Comparison of ENCODE assay signal across 30 cellular contexts in the genomic region with DNA sequence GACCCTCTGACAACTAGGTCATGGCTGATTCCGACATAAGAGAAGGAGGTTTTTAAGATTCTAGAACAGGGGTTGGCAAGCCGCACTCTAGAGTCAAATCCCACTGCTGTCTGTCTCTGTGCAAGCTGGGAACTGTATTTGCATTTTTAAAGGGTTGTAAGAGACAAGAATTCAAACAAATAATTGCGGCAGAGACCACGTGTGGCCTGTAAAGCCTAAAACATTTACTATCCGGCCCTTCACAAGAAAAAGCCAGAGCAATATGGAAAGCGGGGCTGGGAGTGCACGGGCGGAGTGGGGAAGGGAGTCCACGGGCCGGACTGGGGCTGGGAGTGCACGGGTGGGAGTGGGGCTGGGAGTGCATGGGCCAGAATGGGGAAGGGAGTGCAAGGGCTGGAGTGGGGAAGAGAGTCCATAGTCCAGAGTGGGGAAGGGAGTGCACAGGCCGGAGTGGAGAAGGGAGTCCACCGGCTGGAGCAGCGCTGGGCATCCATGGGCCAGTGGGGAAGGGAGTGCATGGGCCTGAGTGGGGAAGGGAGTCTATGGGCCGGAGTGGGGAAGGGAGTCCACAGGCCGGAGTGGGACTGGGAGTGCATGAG. TPM values are rescaled to one million over a fixed set of nuclear protein-coding genes. Genes with fewer than 3 reads are reported as not detected.
DNase-seq lines count a peak whose midpoint lies in the region; ATAC-seq and TF ChIP-seq lines count a peak whose summit lies in the region.
"Had no signal": no experiment of that assay in that cellular context is flagged by ENCODE, and none has a peak within 500 bp of the region (broad histone marks: within the 10 kb centered on the region; RNA-seq: fewer than 3 reads in every experiment).

No MANE protein-coding gene starts in this region.

- DNase-seq in IMR-90 (peak; percentile 13), neural progenitor cell (ENCODE audit: low spot score) (no peak), upper lobe of left lung (peak in 1 of 2 donors; percentile 38), HPDE6-E6E7 (ENCODE audit: extremely low spot score) (no peak), GM19240 (ENCODE audit: insufficient read length, low spot score) (no peak)
- DNase-seq: ACHN; activated CD4-positive, alpha-beta memory T cell treated with anti-CD3 and anti-CD28 coated beads for 36 hours; GDM1; hypothalamus; immature natural killer cell; left ventricle myocardium superior; NCI-H1417 treated with DMSO at 0.1 percent for 48 hours; NCI-H345; NCI-H82; nephron progenitor cell; right lobe of liver; stimulated activated CD4-positive, alpha-beta T cell treated with anti-CD3 and anti-CD28 coated beads, Interleukin-12 subunit alpha, Interleukin-12 subunit beta, amount 100 ng/mL, for 4 hours; stimulated activated CD4-positive, alpha-beta T cell treated with anti-CD3 and anti-CD28 coated beads, Interleukin-4, amount 100 ng/mL, for 1 hour; testis had no signal

- H3K27ac ChIP-seq in IMR-90 (ENCODE audit: insufficient read depth, low read length) (no peak overlapping the region), neural progenitor cell (no peak overlapping the region), upper lobe of left lung (no peak overlapping the region)
- H3K27ac ChIP-seq: BLaER1, cardiac muscle cell, coronary artery, gastroesophageal sphincter, right lobe of liver had no signal

- no peaks in the 10 kb centered on the region for H3F3A ChIP-seq in neural progenitor cell (ENCODE audit: low read depth)

- H3K4me2 ChIP-seq in IMR-90 (ENCODE audit: low read depth, low read length) = no peak overlapping the region
- no peak overlapping the region for H3K4me2 ChIP-seq in neural progenitor cell
- H3K4me2 ChIP-seq: BLaER1 had no signal

- no peak for TF ChIP-seq RAD21 in IMR-90 (IDR thresholded peaks at IDR 0.05; ENCODE audit: low read length)

- H3K9me3 ChIP-seq in IMR-90 (ENCODE audit: control insufficient read depth, insufficient read depth, low read length) = no peaks in the 10 kb centered on the region
- H3K9me3 ChIP-seq in neural progenitor cell (ENCODE audit: low read depth) = no peaks in the 10 kb centered on the region
- H3K9me3 ChIP-seq in upper lobe of left lung = no peaks in the 10 kb centered on the region
- H3K9me3 ChIP-seq: BLaER1, gastroesophageal sphincter, right lobe of liver, testis had no signal

- no peak overlapping the region; the same call in 1 of the 2 replicates for H4K91ac ChIP-seq in IMR-90 (ENCODE audit: insufficient read depth, low read depth, low read length)

- H2BK15ac ChIP-seq in IMR-90 (ENCODE audit: low read depth, low read length) = no peak overlapping the region

- no peaks in the 10 kb centered on the region for H3K79me2 ChIP-seq in neural progenitor cell (ENCODE audit: low read depth)

- ATAC-seq in IMR-90 (ENCODE audit: low read depth) = peak; percentile 86
- peak; percentile 12 for ATAC-seq in esophagus mucosa
- ATAC-seq in upper lobe of left lung (ENCODE audit: low FRiP score in 2 of 2) = peak; percentile 7 to 19
- no peak for ATAC-seq in GM21825 (IDR thresholded peaks at IDR 0.05; ENCODE audit: unreplicated experiment)
- ATAC-seq: activated CD4-positive, CD25-positive, alpha-beta regulatory T cell treated with anti-CD3 and anti-CD28 coated beads, Interleukin-2, amount 50 U/mL, for 24 hours; activated naive CD4-positive, alpha-beta T cell treated with anti-CD3 and anti-CD28 coated beads, Interleukin-2, amount 50 U/mL, for 72 hours; activated T-helper 17 cell treated with anti-CD3 and anti-CD28 coated beads, Interleukin-2, amount 50 U/mL, for 72 hours; gastroesophageal sphincter had no signal

- no peak overlapping the region for H3K23ac ChIP-seq in IMR-90 (ENCODE audit: low read depth, low read length)

- 72% methylated on average over 9 of the region's 16 CpGs; no CpG with 5 or more reads in 1 of the 2 experiments for WGBS in IMR-90 (ENCODE audit: extremely low coverage in 2 of 2, insufficient read length in 1 of 2), 2 experiments
- 77 to 78% methylated on average over 16 of the region's 16 CpGs for WGBS in upper lobe of left lung, 2 donors

- no peak overlapping the region for H3K18ac ChIP-seq in IMR-90 (ENCODE audit: low read depth, low read length)

- no peak overlapping the region for H3K4ac ChIP-seq in IMR-90 (ENCODE audit: low read depth, low read length)

- dilution Hi-C loops in IMR-90 (cut with HindIII; ENCODE audit: low sequenced_read_pairs, unreplicated experiment) = no loop called here

- H4K20me1 ChIP-seq in IMR-90 (ENCODE audit: insufficient read depth, low read length) (no peaks in the 10 kb centered on the region), neural progenitor cell (ENCODE audit: low read depth) (no peaks in the 10 kb centered on the region)
- H4K20me1 ChIP-seq: BLaER1 had no signal

- H2BK20ac ChIP-seq in IMR-90 (ENCODE audit: low read depth, low read length) = no peak overlapping the region

- H3K9me3 Mint-ChIP-seq in neural progenitor cell = peaks cover under 1% of the 10 kb centered on the region
- H3K9me3 Mint-ChIP-seq: activated CD4-positive, alpha-beta memory T cell treated with anti-CD3 and anti-CD28 coated beads for 36 hours; activated naive CD4-positive, alpha-beta T cell treated with anti-CD3 and anti-CD28 coated beads, Interleukin-2, amount 50 U/mL, for 72 hours had no signal

- POLR2A ChIA-PET in IMR-90 (lab: Charles Lee; ENCODE audit: unreplicated experiment) = no interaction called here

- no peak overlapping the region for H2BK120ac ChIP-seq in IMR-90 (ENCODE audit: low read depth, low read length)

- no peak overlapping the region for H4K5ac ChIP-seq in IMR-90 (ENCODE audit: low read depth, low read length)

- no peak overlapping the region for H4K8ac ChIP-seq in IMR-90 (ENCODE audit: low read depth in 2 of 2, low read length in 2 of 2)

- H3K27me3 Mint-ChIP-seq in neural progenitor cell (ENCODE audit: insufficient read depth, low read depth) = peaks cover 6% of the 10 kb centered on the region
- H3K27me3 Mint-ChIP-seq: activated CD4-positive, alpha-beta memory T cell treated with anti-CD3 and anti-CD28 coated beads for 36 hours had no signal

- H3K36me3 ChIP-seq in IMR-90 (ENCODE audit: control insufficient read depth, insufficient read depth, low read length) (no peaks in the 10 kb centered on the region), neural progenitor cell (no peaks in the 10 kb centered on the region), upper lobe of left lung (no peaks in the 10 kb centered on the region)
- H3K36me3 ChIP-seq: BLaER1, cardiac muscle cell, gastroesophageal sphincter, right lobe of liver had no signal

- H3K27me3 ChIP-seq in IMR-90 (ENCODE audit: control insufficient read depth, insufficient read depth, low read length) (peaks cover 9% of the 10 kb centered on the region; the same call in 1 of the 2 replicates), neural progenitor cell (no peaks in the 10 kb centered on the region), upper lobe of left lung (no peaks in the 10 kb centered on the region)
- H3K27me3 ChIP-seq: BLaER1, cardiac muscle cell, gastroesophageal sphincter, right lobe of liver, testis had no signal

- no peak overlapping the region for H3K14ac ChIP-seq in IMR-90 (replicated peaks; ENCODE audit: low read depth, low read length)

- no peak overlapping the region for H2AK5ac ChIP-seq in IMR-90 (ENCODE audit: low read depth, low read length)

- CTCF ChIA-PET in IMR-90 (lab: Yijun Ruan, JAX) = no interaction called here

- no peaks in the 10 kb centered on the region for H3K9me1 ChIP-seq in IMR-90 (ENCODE audit: insufficient read depth, low read length)

- TF ChIP-seq CTCF in IMR-90 (conservative IDR thresholded peaks at IDR 0.05; ENCODE audit: low read depth, low read length) (no peak), neural progenitor cell (IDR thresholded peaks at IDR 0.05) (no peak), upper lobe of left lung (IDR thresholded peaks at IDR 0.05) (no peak)

- H2AFZ ChIP-seq in IMR-90 (replicated peaks; ENCODE audit: low read length, poor library complexity) (peak overlapping the region; percentile 37), neural progenitor cell (replicated peaks) (peak overlapping the region; percentile 32)

- no peaks in the 10 kb centered on the region for H3K36me3 Mint-ChIP-seq in neural progenitor cell
- H3K36me3 Mint-ChIP-seq: activated CD4-positive, alpha-beta memory T cell treated with anti-CD3 and anti-CD28 coated beads for 36 hours; activated naive CD4-positive, alpha-beta T cell treated with anti-CD3 and anti-CD28 coated beads, Interleukin-2, amount 50 U/mL, for 72 hours; immature natural killer cell had no signal

- no peaks in the 10 kb centered on the region for H3K79me1 ChIP-seq in IMR-90 (ENCODE audit: low read depth in 1 of 2, low read length in 2 of 2)

- TF ChIP-seq POLR2A in IMR-90 (IDR thresholded peaks at IDR 0.05; ENCODE audit: low read depth, low read length) (no peak), upper lobe of left lung (IDR thresholded peaks at IDR 0.05) (no peak)

- no peak overlapping the region for H3K27ac Mint-ChIP-seq in neural progenitor cell
- H3K27ac Mint-ChIP-seq: activated CD4-positive, alpha-beta memory T cell treated with anti-CD3 and anti-CD28 coated beads for 36 hours; activated naive CD4-positive, alpha-beta T cell treated with anti-CD3 and anti-CD28 coated beads, Interleukin-2, amount 50 U/mL, for 72 hours; activated T-helper 17 cell treated with anti-CD3 and anti-CD28 coated beads, Interleukin-2, amount 50 U/mL, for 72 hours; immature natural killer cell; nephron progenitor cell; progenitor cell of endocrine pancreas had no signal

- BruUV-seq in IMR-90 (replicated peaks; lab: Mats Ljungman, UMichigan) = no TSS peak

- no peak overlapping the region for H3K56ac ChIP-seq in IMR-90 (ENCODE audit: extremely low read depth, insufficient read depth, low read length)

- in situ Hi-C loops in IMR-90 (cut with MboI; ENCODE audit: low sequenced_read_pairs) = no loop called here

- no peak overlapping the region for H3K4me3 Mint-ChIP-seq in neural progenitor cell
- H3K4me3 Mint-ChIP-seq: activated CD4-positive, alpha-beta memory T cell treated with anti-CD3 and anti-CD28 coated beads for 36 hours; activated T-helper 17 cell treated with anti-CD3 and anti-CD28 coated beads, Interleukin-2, amount 50 U/mL, for 72 hours; immature natural killer cell; nephron progenitor cell had no signal

- no peak overlapping the region for H3K4me3 ChIP-seq in IMR-90 (ENCODE audit: insufficient read depth, low read depth, low read length)
- no peak overlapping the region for H3K4me3 ChIP-seq in neural progenitor cell
- no peak overlapping the region for H3K4me3 ChIP-seq in upper lobe of left lung
- H3K4me3 ChIP-seq: BLaER1, cardiac muscle cell, coronary artery, gastroesophageal sphincter, right lobe of liver, testis had no signal

- intact Hi-C loops in IMR-90 (cut with micrococcal nuclease) = no loop called here

- H3K4me1 ChIP-seq in IMR-90 (ENCODE audit: control insufficient read depth, insufficient read depth, low read length) (peaks cover 8% of the 10 kb centered on the region; the same call in 1 of the 2 replicates), neural progenitor cell (peaks cover 8% of the 10 kb centered on the region), upper lobe of left lung (peaks cover 0 to 5% (median 1%) of the 10 kb centered on the region in 4 donors)
- H3K4me1 ChIP-seq: BLaER1, right lobe of liver had no signal

- H2AK9ac ChIP-seq in IMR-90 (replicated peaks; ENCODE audit: low read depth, low read length, poor library complexity) = no peak overlapping the region

- no peak overlapping the region for H2BK5ac ChIP-seq in IMR-90 (ENCODE audit: low read depth, low read length, poor library complexity, severe bottlenecking)

- H3K9ac ChIP-seq in IMR-90 (ENCODE audit: low read depth, low read length) (no peak overlapping the region), neural progenitor cell (no peak overlapping the region)
- H3K9ac ChIP-seq: BLaER1 had no signal

- TF ChIP-seq EP300 in upper lobe of left lung (IDR thresholded peaks at IDR 0.05) = no peak

- peaks cover 2% of the 10 kb centered on the region for H3K4me1 Mint-ChIP-seq in neural progenitor cell
- H3K4me1 Mint-ChIP-seq: activated T-helper 17 cell treated with anti-CD3 and anti-CD28 coated beads, Interleukin-2, amount 50 U/mL, for 72 hours; immature natural killer cell; nephron progenitor cell had no signal

RNA-seq across cellular contexts. Expression of gene KLF15, which starts 41.2 kb away (rescaled TPM):
- total RNA-seq in IMR-90 (2012; rRNA removed) (under 0.01 and 0.18 TPM in 2 replicates), esophagus mucosa (0.60 TPM), neural progenitor cell (ENCODE audit: low replicate concordance) (3.3 and 7.2 TPM in 2 replicates), upper lobe of left lung (10 to 100 TPM; 21.6 to 52.4 (median 38.3) TPM)
- polyA plus RNA-seq in IMR-90 (2012; rRNA removed) = 0.14 and 0.24 TPM in 2 replicates
- polyA plus RNA-seq in IMR-90 (2012; cell fraction: cytosol; rRNA removed) = 0.02 and 0.22 TPM in 2 replicates
- 0.22 and 0.57 TPM in 2 replicates for polyA plus RNA-seq in IMR-90 (2012; cell fraction: nucleus; rRNA removed; ENCODE audit: low replicate concordance)
- total RNA-seq: T-helper 1 cell treated with Interleukin-12 subunit alpha and Interleukin-12 subunit beta and Interleukin-4 antibody, amounts not matched to agents 30 ng/mL and 1 ng/mL, for 36 hours had no signal
- polyA plus RNA-seq: immature natural killer cell had no signal
